In genomic region chr10:95832216-95833037, GRCh38 we compare ENCODE assay signal across 7 cellular contexts.
A peak's percentile ranks its signal among the peaks of the same experiment; 100 is the strongest.
DNase-seq lines count a peak whose midpoint lies in the region; ATAC-seq and TF ChIP-seq lines count a peak whose summit lies in the region.

No MANE protein-coding gene starts in this region.

- 51 to 61% methylated on average over 6 of the region's 6 CpGs for WGBS in lower leg skin, 2 donors

- intact Hi-C loops in lower leg skin (cut with DNase I; ENCODE audit: low total_unique reads), result no loop called here

- H3K4me3 ChIP-seq in neutrophil (ENCODE audit: low read depth in 1 of 2, low read length in 1 of 2) (no peak overlapping the region), lower leg skin (ENCODE audit: low read depth, poor library complexity, severe bottlenecking) (no peak overlapping the region)

- H3K36me3 ChIP-seq in neutrophil, result peaks cover 48% of the 10 kb centered on the region

- no peaks in the 10 kb centered on the region for H3K27me3 ChIP-seq in neutrophil

- ATAC-seq in GM19023 (IDR thresholded peaks at IDR 0.05; ENCODE audit: unreplicated experiment), result peak; percentile 85
- ATAC-seq in HG02642 (IDR thresholded peaks at IDR 0.05; ENCODE audit: poor library complexity, unreplicated experiment), result peak; percentile 87

- peaks cover 10% of the 10 kb centered on the region in 2 experiments for H3K4me1 ChIP-seq in neutrophil (ENCODE audit: control insufficient read depth in 1 of 2, insufficient read depth in 1 of 2, low read depth in 1 of 2, low read length in 1 of 2)

- no peak for TF ChIP-seq POLR2A in lower leg skin (IDR thresholded peaks at IDR 0.05)

- H3K9me3 ChIP-seq in neutrophil, result no peaks in the 10 kb centered on the region

- peak; percentile 7 to 30 (median 16) for DNase-seq in activated CD4-positive, CD25-positive, alpha-beta regulatory T cell (lab: John Stamatoyannopoulos, UW)
- DNase-seq in HUDEP-2 (lab: John Stamatoyannopoulos, UW; ENCODE audit: unreplicated experiment in 76 of 76) (no peak), Ammon's horn (ENCODE audit: low spot score) (no peak), lower leg skin (ENCODE audit: low spot score in 2 of 2) (no peak)

- peak overlapping the region; percentile 31 for H3K27ac ChIP-seq in neutrophil

- no peak for TF ChIP-seq CTCF in neutrophil (IDR thresholded peaks at IDR 0.05)
- TF ChIP-seq CTCF in lower leg skin (IDR thresholded peaks at IDR 0.05), result no peak

Comparison
In these comparisons a context has a peak if more than half of its experiments do, and no peak if none do; other contexts are left out.
1. DNase-seq: peak in activated CD4-positive, CD25-positive, alpha-beta regulatory T cell (4 of 4); none in HUDEP-2 (0 of 76), Ammon's horn (single experiment) and lower leg skin (0 of 2).